Comparison of ENCODE assay signal across 8 cellular contexts in the genomic region with DNA sequence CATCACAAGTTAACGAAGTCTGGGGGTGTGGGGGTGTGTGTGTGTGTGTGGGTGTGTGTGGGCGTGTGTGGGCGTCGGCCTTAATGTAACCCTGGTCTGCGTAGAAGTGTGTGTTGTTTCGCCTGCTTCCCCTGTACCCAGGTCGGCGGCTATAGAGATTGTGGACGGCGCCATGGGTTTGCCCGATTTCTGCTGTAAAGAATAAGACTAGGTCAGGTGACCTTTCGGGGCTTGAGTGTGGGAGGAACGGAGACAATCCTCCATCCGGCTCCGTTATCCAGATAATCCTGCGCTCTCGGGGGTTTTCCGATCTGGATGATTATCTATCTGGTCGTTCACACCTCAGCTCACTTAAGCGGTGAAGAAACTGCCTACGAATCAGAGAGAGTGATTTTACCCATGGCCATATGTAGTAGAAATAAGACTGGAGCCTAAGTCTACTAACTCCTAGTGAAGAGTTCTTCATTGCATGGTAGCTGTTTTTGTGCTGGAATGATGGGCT. TPM values are rescaled to one million over a fixed set of nuclear protein-coding genes. Genes with fewer than 3 reads are reported as not detected.
DNase-seq lines count a peak whose midpoint lies in the region; ATAC-seq and TF ChIP-seq lines count a peak whose summit lies in the region.

No MANE protein-coding gene starts in this region.

- H3K4me1 ChIP-seq in tibial artery = peaks cover 0 to 47% (median 22%) of the 10 kb centered on the region in 4 donors

- TF ChIP-seq CTCF in foreskin fibroblast (IDR thresholded peaks at IDR 0.05; ENCODE audit: low read depth, low read length) = no peak
- no peak for TF ChIP-seq CTCF in omental fat pad (IDR thresholded peaks at IDR 0.05)
- no peak for TF ChIP-seq CTCF in tibial artery (IDR thresholded peaks at IDR 0.05)

- H3K36me3 ChIP-seq in tibial artery = no peaks in the 10 kb centered on the region

- H3K4me3 ChIP-seq in foreskin fibroblast (ENCODE audit: low read depth in 1 of 2, low read length in 2 of 2) = peak overlapping the region; percentile 92 to 93
- H3K4me3 ChIP-seq in tibial artery = peak overlapping the region; percentile 76 to 83

- peak overlapping the region; percentile 90 to 92 for H3K27ac ChIP-seq in tibial artery

- no peaks in the 10 kb centered on the region for H3K9me3 ChIP-seq in tibial artery

- DNase-seq in DMS79 treated with DMSO at 0.1 percent for 48 hours (lab: John Stamatoyannopoulos, UW) = peak; percentile 51
- DNase-seq in DMS79 (lab: John Stamatoyannopoulos, UW) = no peak
- DNase-seq in NCI-H524 (lab: John Stamatoyannopoulos, UW) = peak; percentile 62 to 76
- peak; percentile 63 to 65 for DNase-seq in activated T-cell treated with anti-CD3 and anti-CD28 coated beads, Interleukin-2, amount 50 U/mL, for 48 hours
- DNase-seq in foreskin fibroblast = peak in 1 of 2 donors; percentile 55
- DNase-seq in omental fat pad (ENCODE audit: low spot score) = no peak
- peak in 1 of 2 donors; percentile 64 for DNase-seq in tibial artery

- intact Hi-C loops in tibial artery (cut with DNase I; ENCODE audit: low total_unique reads) = no loop called here

- ATAC-seq in HG02588 (IDR thresholded peaks at IDR 0.05; ENCODE audit: unreplicated experiment) (peak; percentile 6), omental fat pad (ENCODE audit: low FRiP score) (peak; percentile 26)

- no peaks in the 10 kb centered on the region for H3K27me3 ChIP-seq in tibial artery

RNA-seq across cellular contexts. Expression of a gene that starts 0.5 kb away (rescaled TPM):
- total RNA-seq in omental fat pad = 100 to 1,000 TPM; 130 to 213 (median 167) TPM

RNA-seq across cellular contexts. Expression of a gene that starts 0.8 kb away (rescaled TPM):
- total RNA-seq in omental fat pad = 100 to 1,000 TPM; 144 to 196 (median 159) TPM

Comparison
In these comparisons a context has a peak if more than half of its experiments do, and no peak if none do; other contexts are left out.
1. DNase-seq: peak in DMS79 treated with DMSO at 0.1 percent for 48 hours (single experiment), NCI-H524 (2 of 2) and activated T-cell treated with anti-CD3 and anti-CD28 coated beads, Interleukin-2, amount 50 U/mL, for 48 hours (2 of 2); none in DMS79 (single experiment) and omental fat pad (single experiment).